ENCODE assay signal across 20 cellular contexts in genomic region chr2:148656516-148656915, GRCh38.
"Had no signal": no experiment of that assay in that cellular context is flagged by ENCODE, and none has a peak within 500 bp of the region (broad histone marks: within the 10 kb centered on the region; RNA-seq: fewer than 3 reads in every experiment).

No MANE protein-coding gene starts in this region.

- H3K9me3 ChIP-seq: gastrocnemius medialis, prostate gland, right atrium auricular region, thoracic aorta, upper lobe of left lung had no signal

- FAIRE-seq: kidney had no signal

- H3K36me3 ChIP-seq: brain microvascular endothelial cell, gastrocnemius medialis, neural progenitor cell, prostate gland, right atrium auricular region, thoracic aorta, upper lobe of left lung had no signal

- H3K4me3 Mint-ChIP-seq: activated CD4-positive, alpha-beta T cell treated with anti-CD3 and anti-CD28 coated beads, Interleukin-2, amount 10 ng/mL, durations not matched to agents 24 days and 14 days; neural progenitor cell had no signal

- H3K27ac ChIP-seq: brain microvascular endothelial cell, coronary artery, gastrocnemius medialis, neural progenitor cell, prostate gland, right atrium auricular region, thoracic aorta, upper lobe of left lung had no signal

- H3K27me3 Mint-ChIP-seq: activated CD4-positive, alpha-beta T cell treated with anti-CD3 and anti-CD28 coated beads, Interleukin-2, amount 10 ng/mL, durations not matched to agents 24 days and 14 days had no signal

- H3K4me1 ChIP-seq: prostate gland had no signal

- H3K4me3 ChIP-seq: coronary artery, gastrocnemius medialis, lung, neural progenitor cell, prostate gland, right atrium auricular region, thoracic aorta, upper lobe of left lung had no signal

- ATAC-seq: gastrocnemius medialis, left lobe of liver had no signal

- H3K9me3 Mint-ChIP-seq: activated CD4-positive, alpha-beta T cell treated with anti-CD3 and anti-CD28 coated beads, Interleukin-2, amount 10 ng/mL, durations not matched to agents 24 days and 14 days had no signal

- H3K27ac Mint-ChIP-seq: activated CD4-positive, alpha-beta T cell treated with anti-CD3 and anti-CD28 coated beads, Interleukin-2, amount 10 ng/mL, durations not matched to agents 24 days and 14 days; neural progenitor cell had no signal

- H3K27me3 ChIP-seq: brain microvascular endothelial cell, gastrocnemius medialis, neural progenitor cell, right atrium auricular region, upper lobe of left lung had no signal

- DNase-seq: activated CD4-positive, alpha-beta T cell treated with anti-CD3 and anti-CD28 coated beads, Interleukin-2, amount 10 ng/mL, durations not matched to agents 24 days and 14 days; activated CD4-positive, CD25-positive, alpha-beta regulatory T cell; activated CD8-positive, alpha-beta memory T cell treated with anti-CD3 and anti-CD28 coated beads for 24 hours; activated CD8-positive, alpha-beta memory T cell treated with anti-CD3 and anti-CD28 coated beads, Interleukin-2, amount 50 U/mL, for 48 hours; aorta; brain microvascular endothelial cell; gastrocnemius medialis; head of caudate nucleus; kidney; midbrain; T-helper 1 cell; T1000; upper lobe of left lung had no signal
